Comparison of ENCODE assay signal across 8 cellular contexts in genomic region chr7:112414855-112415490, GRCh38. TPM values are rescaled to one million over a fixed set of nuclear protein-coding genes. Genes with fewer than 3 reads are reported as not detected.
DNase-seq lines count a peak whose midpoint lies in the region; ATAC-seq and TF ChIP-seq lines count a peak whose summit lies in the region.

No MANE protein-coding gene starts in this region.

- POLR2A ChIA-PET in HEK293T (lab: Yijun Ruan, JAX): no interaction called here
- POLR2A ChIA-PET in naive thymus-derived CD8-positive, alpha-beta T cell (lab: Charles Lee): no interaction called here

- CTCF ChIA-PET in HEK293T (lab: Yijun Ruan, JAX): interaction anchor here (0.6 to 1.1 kb wide), 2 partner anchors 461 to 656 kb away, joined by 3 to 4 read pairs; no protein-coding TSS in a partner anchor

- peaks cover 0 to 2% (median 0%) of the 10 kb centered on the region in 3 donors for H3K36me3 Mint-ChIP-seq in naive thymus-derived CD8-positive, alpha-beta T cell

- H3K9me3 Mint-ChIP-seq in naive thymus-derived CD8-positive, alpha-beta T cell: peaks cover 0 to 4% (median 2%) of the 10 kb centered on the region in 9 donors

- H3K27ac Mint-ChIP-seq in naive thymus-derived CD8-positive, alpha-beta T cell: no peak overlapping the region

- H3K4me3 Mint-ChIP-seq in naive thymus-derived CD8-positive, alpha-beta T cell: no peak overlapping the region

- H3K27me3 Mint-ChIP-seq in naive thymus-derived CD8-positive, alpha-beta T cell: peaks cover 3 to 12% (median 5%) of the 10 kb centered on the region in 5 donors

- peak; percentile 35 to 37 for ATAC-seq in naive thymus-derived CD8-positive, alpha-beta T cell
- no peak for ATAC-seq in GM21619 (IDR thresholded peaks at IDR 0.05; ENCODE audit: unreplicated experiment)

- peak; percentile 86 for DNase-seq in DMS 273 (lab: John Stamatoyannopoulos, UW; ENCODE audit: unreplicated experiment)
- DNase-seq in HEK293T (ENCODE audit: extremely low spot score): peak; percentile 59
- peak; percentile 33 for DNase-seq in NCI-H526 treated with DMSO at 0.1 percent for 48 hours (lab: John Stamatoyannopoulos, UW)
- DNase-seq in dedifferentiated amniotic fluid mesenchymal stem cell (ENCODE audit: extremely low spot score): peak; percentile 56
- peak in 2 of 10 donors; percentile 13 to 27 for DNase-seq in naive thymus-derived CD8-positive, alpha-beta T cell
- DNase-seq in ureter (ENCODE audit: low spot score): no peak
- no peak for DNase-seq in effector CD8-positive, alpha-beta T cell (lab: John Stamatoyannopoulos, UW)

- peaks cover 0 to 16% (median under 1%) of the 10 kb centered on the region in 4 donors for H3K4me1 Mint-ChIP-seq in naive thymus-derived CD8-positive, alpha-beta T cell

TF ChIP-seq in HEK293T, 16 proteins besides CTCF, POLR2A, EP300 and RAD21:
- no peak for TF ChIP-seq LEF1 (IDR thresholded peaks at IDR 0.05; ENCODE audit: borderline replicate concordance)
- TF ChIP-seq PKNOX1 (IDR thresholded peaks at IDR 0.05): peak; percentile 91

RNA-seq across cellular contexts. Expression of gene IFRD1, which starts 35.3 kb away (rescaled TPM):
- 10 to 100 TPM; 64.3 to 72.8 TPM for total RNA-seq in naive thymus-derived CD8-positive, alpha-beta T cell
- polyA plus RNA-seq in naive thymus-derived CD8-positive, alpha-beta T cell: 10 to 100 TPM; 22.1 to 28.8 (median 24.0) TPM
- total RNA-seq in ureter: 41.4 TPM

Comparison
In these comparisons a context has a peak if more than half of its experiments do, and no peak if none do; other contexts are left out.
1. DNase-seq: peak in DMS 273 (single experiment), HEK293T (single experiment), NCI-H526 treated with DMSO at 0.1 percent for 48 hours (single experiment) and dedifferentiated amniotic fluid mesenchymal stem cell (single experiment); none in ureter (single experiment) and effector CD8-positive, alpha-beta T cell (single experiment).